Comparison of ENCODE assay signal across 16 cellular contexts in the genomic region with DNA sequence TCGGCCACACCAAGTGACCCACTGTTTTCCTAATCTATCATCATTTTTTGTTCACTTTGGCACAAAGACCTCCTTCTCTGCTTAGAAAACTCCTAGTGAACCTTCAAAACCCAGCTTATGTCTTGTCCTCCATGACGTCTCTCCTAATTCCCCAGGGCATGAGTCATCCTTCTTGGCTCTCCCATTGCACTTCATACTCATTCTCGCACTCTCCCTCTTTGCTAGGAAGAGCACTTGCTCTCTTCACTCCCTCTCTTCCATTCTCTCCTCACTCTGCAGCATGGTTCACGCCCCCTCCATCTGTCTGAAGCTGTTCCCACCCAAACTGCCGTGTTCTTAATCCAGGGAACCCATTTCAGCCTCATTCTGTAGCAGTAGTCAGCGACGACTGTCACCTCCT.
"Had no signal": no experiment of that assay in that cellular context is flagged by ENCODE, and none has a peak within 500 bp of the region (broad histone marks: within the 10 kb centered on the region; RNA-seq: fewer than 3 reads in every experiment).

No MANE protein-coding gene starts in this region.

- H3K4me1 ChIP-seq: parathyroid adenoma had no signal

- H3K27ac ChIP-seq: cardiac muscle cell, parathyroid adenoma, skin epidermis, thoracic aorta, WERI-Rb-1 had no signal

- H3K4me3 ChIP-seq: cardiac muscle cell, lung, skin epidermis, thoracic aorta had no signal

- ATAC-seq: activated CD4-positive, alpha-beta T cell treated with anti-CD3 and anti-CD28 coated beads for 36 hours; stimulated activated naive CD8-positive, alpha-beta T cell treated with anti-CD3 and anti-CD28 coated beads, Interleukin-15, amount 100 ng/mL, for 72 hours had no signal

- H3K36me3 ChIP-seq: cardiac muscle cell, thoracic aorta had no signal

- H3K9me3 ChIP-seq: thoracic aorta had no signal

- DNase-seq: activated CD4-positive, alpha-beta memory T cell treated with anti-CD3 and anti-CD28 coated beads, Interleukin-2, amount 10 ng/mL, durations not matched to agents 7 days and 5 days; activated CD4-positive, alpha-beta T cell treated with anti-CD3 and anti-CD28 coated beads for 36 hours; activated gamma-delta T cell treated with Interleukin-2 at 50 U/mL for 16 hours; activated naive CD8-positive, alpha-beta T cell treated with anti-CD3 and anti-CD28 coated beads, Interleukin-2, amount 10 ng/mL, durations not matched to agents 7 days and 5 days; activated T-cell treated with anti-CD3 and anti-CD28 coated beads, Interleukin-2, amount 50 U/mL, for 48 hours; aorta; naive B cell; stimulated activated CD4-positive, alpha-beta T cell treated with anti-CD3 and anti-CD28 coated beads, Interleukin-4, amount 100 ng/mL, for 4 hours; stimulated activated naive CD8-positive, alpha-beta T cell treated with anti-CD3 and anti-CD28 coated beads, Interleukin-15, amount 100 ng/mL, for 72 hours; T1000; WERI-Rb-1 had no signal

- H3K27me3 ChIP-seq: cardiac muscle cell had no signal
